Comparison of ENCODE assay signal across 8 cellular contexts in genomic region chr10:38038107-38038931, GRCh38. TPM values are rescaled to one million over a fixed set of nuclear protein-coding genes. Genes with fewer than 3 reads are reported as not detected.
DNase-seq lines count a peak whose midpoint lies in the region; ATAC-seq and TF ChIP-seq lines count a peak whose summit lies in the region.

No MANE protein-coding gene starts in this region.

- H3K9me3 Mint-ChIP-seq in CD4-positive, alpha-beta memory T cell = peaks cover 0 to 9% (median 0%) of the 10 kb centered on the region in 8 donors

- H3K27ac Mint-ChIP-seq in CD4-positive, alpha-beta memory T cell = peak overlapping the region; percentile 71 to 98 (median 95)

- CTCF ChIA-PET in CD4-positive, alpha-beta memory T cell (lab: Charles Lee; ENCODE audit: partially characterized antibody) = interaction anchor here (1.2 kb wide), 1 partner anchor 61 kb away, joined by 3 read pairs; no protein-coding TSS in a partner anchor

- 94 to 95% methylated on average over 7 of the region's 7 CpGs for WGBS in lower leg skin, 2 donors

- intact Hi-C loops in CD4-positive, alpha-beta memory T cell (cut with micrococcal nuclease) = loop anchor here (2.0 kb wide), 1 partner anchor 56 kb away; the partner anchor contains the start of gene ZNF37A
- intact Hi-C loops in lower leg skin (cut with DNase I; ENCODE audit: low total_unique reads) = no loop called here

- no peak for TF ChIP-seq CTCF in lower leg skin (IDR thresholded peaks at IDR 0.05)

- peaks cover 36 to 54% (median 37%) of the 10 kb centered on the region in 4 donors for H3K4me1 Mint-ChIP-seq in CD4-positive, alpha-beta memory T cell

- no peaks in the 10 kb centered on the region for H3K36me3 ChIP-seq in CD4-positive, alpha-beta memory T cell (ENCODE audit: insufficient read depth, low read length)
- peaks cover 27% of the 10 kb centered on the region for H3K36me3 ChIP-seq in adipocyte (ENCODE audit: control insufficient read depth, insufficient read depth, low read length, severe bottlenecking)

- peak; percentile 11 to 45 (median 33) for DNase-seq in CD4-positive, alpha-beta memory T cell
- DNase-seq in adipocyte (ENCODE audit: low read depth) (peak; percentile 34), cerebellar cortex (ENCODE audit: low spot score) (no peak), DMS153 treated with DMSO at 0.1 percent for 48 hours (lab: John Stamatoyannopoulos, UW; ENCODE audit: unreplicated experiment) (no peak), KBM-7 (no peak), lower leg skin (ENCODE audit: low spot score in 2 of 2) (no peak)

- peak overlapping the region; percentile 20 to 34 for H3K4me3 ChIP-seq in CD4-positive, alpha-beta memory T cell (ENCODE audit: low read length in 2 of 2)
- no peak overlapping the region for H3K4me3 ChIP-seq in adipocyte (ENCODE audit: low read length)
- no peak overlapping the region for H3K4me3 ChIP-seq in lower leg skin (ENCODE audit: low read depth, poor library complexity, severe bottlenecking)

- H3K27me3 ChIP-seq in CD4-positive, alpha-beta memory T cell (ENCODE audit: insufficient read depth, low read length) = no peaks in the 10 kb centered on the region
- no peaks in the 10 kb centered on the region for H3K27me3 ChIP-seq in adipocyte (replicated peaks; ENCODE audit: control insufficient read depth, insufficient read depth, low read length)

- ATAC-seq in GM19328 (IDR thresholded peaks at IDR 0.05; ENCODE audit: unreplicated experiment) (peak; percentile 90), HG03159 (IDR thresholded peaks at IDR 0.05; ENCODE audit: unreplicated experiment) (peak; percentile 95)

- peak overlapping the region; percentile 66 for H3K27ac ChIP-seq in CD4-positive, alpha-beta memory T cell (ENCODE audit: low read depth, low read length)

- peak overlapping the region; percentile 81 to 91 (median 88) for H3K4me3 Mint-ChIP-seq in CD4-positive, alpha-beta memory T cell

- H3K27me3 Mint-ChIP-seq in CD4-positive, alpha-beta memory T cell = no peaks in the 10 kb centered on the region

- no peaks in the 10 kb centered on the region for H3K9me3 ChIP-seq in CD4-positive, alpha-beta memory T cell (ENCODE audit: control insufficient read depth in 1 of 2, low read length in 2 of 2)
- no peaks in the 10 kb centered on the region for H3K9me3 ChIP-seq in adipocyte (ENCODE audit: control insufficient read depth, low read length)

- in situ Hi-C loops in KBM-7 (cut with MboI; ENCODE audit: low pct_unique_long_range_greater_than_20kb, low sequenced_read_pairs) = no loop called here

- POLR2A ChIA-PET in CD4-positive, alpha-beta memory T cell (lab: Charles Lee; ENCODE audit: partially characterized antibody) = no interaction called here

- peaks cover 59 to 60% of the 10 kb centered on the region in 2 donors for H3K36me3 Mint-ChIP-seq in CD4-positive, alpha-beta memory T cell

- no peak overlapping the region for H3K9ac ChIP-seq in adipocyte (ENCODE audit: low read length)

- peaks cover 36% of the 10 kb centered on the region for H3K4me1 ChIP-seq in CD4-positive, alpha-beta memory T cell (ENCODE audit: insufficient read depth, low read length)
- peaks cover 2% of the 10 kb centered on the region for H3K4me1 ChIP-seq in adipocyte (ENCODE audit: control insufficient read depth, insufficient read depth, low read length)

- no peak for TF ChIP-seq POLR2A in lower leg skin (IDR thresholded peaks at IDR 0.05)

RNA-seq across cellular contexts. Expression of gene ZNF33A, which starts 27.8 kb away (rescaled TPM):
- total RNA-seq in CD4-positive, alpha-beta memory T cell = 10 to 100 TPM; 69.0 to 71.4 TPM
- polyA plus RNA-seq in CD4-positive, alpha-beta memory T cell = 10 to 100 TPM; 14.3 to 27.2 TPM
- 10 to 100 TPM; 16.8 to 28.8 (median 23.0) TPM for total RNA-seq in lower leg skin

RNA-seq across cellular contexts. Expression of gene ZNF37A, which starts 55.8 kb away (rescaled TPM):
- total RNA-seq in CD4-positive, alpha-beta memory T cell = 10 to 100 TPM; 22.8 to 27.1 TPM
- polyA plus RNA-seq in CD4-positive, alpha-beta memory T cell = 1 to 10 TPM; 2.0 to 4.4 TPM
- total RNA-seq in lower leg skin = 10 to 100 TPM in 1 of 4 donors, 1 to 10 TPM in 3; 6.5 to 11.3 (median 9.6) TPM

Comparison
In these comparisons a context has a peak if more than half of its experiments do, and no peak if none do; other contexts are left out.
1. DNase-seq: peak in CD4-positive, alpha-beta memory T cell (5 of 5) and adipocyte (single experiment); none in cerebellar cortex (single experiment), DMS153 treated with DMSO at 0.1 percent for 48 hours (single experiment), KBM-7 (single experiment) and lower leg skin (0 of 2).
2. H3K4me3 ChIP-seq: peak in CD4-positive, alpha-beta memory T cell (2 of 2); none in adipocyte (single experiment) and lower leg skin (single experiment).